ENCODE assay signal across 11 cellular contexts in the genomic region with DNA sequence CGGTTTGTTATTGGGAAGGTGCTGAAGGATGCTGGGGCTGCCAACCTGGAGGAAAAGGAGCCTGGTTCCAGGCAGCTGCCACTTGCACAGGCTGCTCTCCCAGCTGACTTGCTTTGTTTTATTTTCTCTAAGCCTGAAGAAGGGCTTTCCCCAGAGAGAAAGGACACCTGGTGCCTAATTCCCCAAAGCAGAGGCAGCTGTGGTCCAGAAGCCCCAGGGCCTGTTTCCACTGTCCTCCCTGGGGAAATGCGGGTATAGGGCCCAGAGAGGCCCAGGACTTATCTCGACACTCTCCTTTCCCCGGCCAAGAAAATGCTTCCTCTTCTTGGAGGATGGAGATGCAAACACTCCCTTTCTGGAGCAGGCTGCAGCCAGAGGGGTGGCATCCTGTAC.
DNase-seq lines count a peak whose midpoint lies in the region; ATAC-seq and TF ChIP-seq lines count a peak whose summit lies in the region.
"Had no signal": no experiment of that assay in that cellular context is flagged by ENCODE, and none has a peak within 500 bp of the region (broad histone marks: within the 10 kb centered on the region; RNA-seq: fewer than 3 reads in every experiment).

No MANE protein-coding gene starts in this region.

- peaks cover 18 to 29% of the 10 kb centered on the region in 2 experiments for H3K4me1 ChIP-seq in neutrophil (ENCODE audit: control insufficient read depth in 1 of 2, insufficient read depth in 1 of 2, low read depth in 1 of 2, low read length in 1 of 2)
- H3K4me1 ChIP-seq: prostate gland had no signal

- H3K27me3 ChIP-seq in neutrophil: no peaks in the 10 kb centered on the region
- H3K27me3 ChIP-seq: SJSA1 had no signal

- ATAC-seq in GM18909 (IDR thresholded peaks at IDR 0.05; ENCODE audit: poor library complexity, unreplicated experiment) (peak; percentile 89), HG02678 (IDR thresholded peaks at IDR 0.05; ENCODE audit: unreplicated experiment) (peak; percentile 83)

- TF ChIP-seq CTCF in neutrophil (IDR thresholded peaks at IDR 0.05): no peak

- no peaks in the 10 kb centered on the region for H3K36me3 ChIP-seq in neutrophil
- H3K36me3 ChIP-seq: prostate gland, SJSA1 had no signal

- no peak overlapping the region for H3K4me3 ChIP-seq in neutrophil (ENCODE audit: low read depth in 1 of 2, low read length in 1 of 2)
- H3K4me3 ChIP-seq: prostate gland, SJSA1 had no signal

- H3K9me3 ChIP-seq in neutrophil: no peaks in the 10 kb centered on the region
- H3K9me3 ChIP-seq: prostate gland, SJSA1 had no signal

- DNase-seq in NAMALWA (ENCODE audit: low spot score): peak; percentile 73
- DNase-seq in AG08396 (ENCODE audit: low spot score): no peak
- DNase-seq in islet precursor cell: no peak
- no peak for DNase-seq in activated T-cell treated with anti-CD3 and anti-CD28 coated beads, Interleukin-2, amount 50 U/mL, for 1 hour
- DNase-seq: stimulated activated naive CD4-positive, alpha-beta T cell had no signal

- peak overlapping the region; percentile 23 for H3K27ac ChIP-seq in neutrophil
- H3K27ac ChIP-seq: KMS-11, prostate gland, SJSA1 had no signal
